ENCODE assay signal across 1 cellular context in the genomic region with DNA sequence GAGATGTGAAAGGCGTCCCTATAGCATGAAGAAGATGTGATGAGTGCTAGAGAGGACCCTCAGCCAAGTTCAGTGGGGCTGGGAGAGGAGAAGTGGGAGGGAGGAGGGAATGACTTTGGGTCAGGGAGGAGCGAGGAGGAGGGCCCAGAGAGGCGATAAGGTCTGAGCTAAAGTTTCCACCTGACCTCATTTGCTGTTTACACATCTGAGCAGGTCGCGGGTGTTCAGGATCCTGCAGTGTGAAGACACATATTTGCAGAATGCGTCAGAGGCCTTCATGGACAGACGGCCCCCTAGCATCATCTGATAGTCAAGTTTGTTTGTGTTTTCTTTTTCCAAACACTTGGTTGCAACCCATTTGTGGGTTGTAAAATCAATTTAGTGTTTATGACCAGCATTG.
A peak's percentile ranks its signal among the peaks of the same experiment; 100 is the strongest.
TF ChIP-seq lines count a peak whose summit lies in the region.

No MANE protein-coding gene starts in this region.

TF ChIP-seq in HepG2, 621 proteins besides CTCF, POLR2A, EP300 and RAD21 (continued from another document):
- TF ChIP-seq, protein P1, sequence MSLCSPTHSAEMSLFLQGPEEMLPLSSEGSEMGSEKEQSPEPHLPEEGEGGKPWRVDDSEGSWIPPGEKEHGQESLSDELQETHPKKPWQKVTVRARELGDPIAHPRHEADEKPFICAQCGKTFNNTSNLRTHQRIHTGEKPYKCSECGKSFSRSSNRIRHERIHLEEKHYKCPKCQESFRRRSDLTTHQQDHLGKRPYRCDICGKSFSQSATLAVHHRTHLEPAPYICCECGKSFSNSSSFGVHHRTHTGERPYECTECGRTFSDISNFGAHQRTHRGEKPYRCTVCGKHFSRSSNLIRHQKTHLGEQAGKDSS (CRISPR knock-in tag; IDR thresholded peaks at IDR 0.05; ENCODE audit: borderline replicate concordance, low read depth), result no peak
- TF ChIP-seq, protein P2, sequence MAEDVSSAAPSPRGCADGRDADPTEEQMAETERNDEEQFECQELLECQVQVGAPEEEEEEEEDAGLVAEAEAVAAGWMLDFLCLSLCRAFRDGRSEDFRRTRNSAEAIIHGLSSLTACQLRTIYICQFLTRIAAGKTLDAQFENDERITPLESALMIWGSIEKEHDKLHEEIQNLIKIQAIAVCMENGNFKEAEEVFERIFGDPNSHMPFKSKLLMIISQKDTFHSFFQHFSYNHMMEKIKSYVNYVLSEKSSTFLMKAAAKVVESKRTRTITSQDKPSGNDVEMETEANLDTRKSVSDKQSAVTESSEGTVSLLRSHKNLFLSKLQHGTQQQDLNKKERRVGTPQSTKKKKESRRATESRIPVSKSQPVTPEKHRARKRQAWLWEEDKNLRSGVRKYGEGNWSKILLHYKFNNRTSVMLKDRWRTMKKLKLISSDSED (CRISPR knock-in tag; IDR thresholded peaks at IDR 0.05), result no peak
- TF ChIP-seq ZSCAN12 (CRISPR knock-in tag; IDR thresholded peaks at IDR 0.05), result no peak
- TF ChIP-seq THAP11 (CRISPR knock-in tag; IDR thresholded peaks at IDR 0.05), result peak; percentile 20; the same call in 1 of the 2 replicates
- TF ChIP-seq KAT8 (CRISPR knock-in tag; IDR thresholded peaks at IDR 0.05), result 0 out of 2 replicates have a peak, but pooled peaks have one; percentile 40
- no peak for TF ChIP-seq MEIS2 (CRISPR knock-in tag; IDR thresholded peaks at IDR 0.05)
- no peak for TF ChIP-seq KLF13 (CRISPR knock-in tag; IDR thresholded peaks at IDR 0.05)
- TF ChIP-seq ZNF772 (CRISPR knock-in tag; IDR thresholded peaks at IDR 0.05), result no peak
- 0 out of 2 replicates have a peak, but pooled peaks have one; percentile 44 for TF ChIP-seq SMAD3 (CRISPR knock-in tag; IDR thresholded peaks at IDR 0.05)
- TF ChIP-seq BRCA1 (CRISPR knock-in tag; IDR thresholded peaks at IDR 0.05), result no peak
- peak; percentile 89 for TF ChIP-seq TEAD3 (CRISPR knock-in tag; optimal IDR thresholded peaks at IDR 0.05; ENCODE audit: borderline replicate concordance)
- TF ChIP-seq JUND (CRISPR knock-in tag; IDR thresholded peaks at IDR 0.05), result peak; percentile 83; the same call in 1 of the 2 replicates
- no peak for TF ChIP-seq MTF1 (CRISPR knock-in tag; IDR thresholded peaks at IDR 0.05)
- TF ChIP-seq, protein P3, sequence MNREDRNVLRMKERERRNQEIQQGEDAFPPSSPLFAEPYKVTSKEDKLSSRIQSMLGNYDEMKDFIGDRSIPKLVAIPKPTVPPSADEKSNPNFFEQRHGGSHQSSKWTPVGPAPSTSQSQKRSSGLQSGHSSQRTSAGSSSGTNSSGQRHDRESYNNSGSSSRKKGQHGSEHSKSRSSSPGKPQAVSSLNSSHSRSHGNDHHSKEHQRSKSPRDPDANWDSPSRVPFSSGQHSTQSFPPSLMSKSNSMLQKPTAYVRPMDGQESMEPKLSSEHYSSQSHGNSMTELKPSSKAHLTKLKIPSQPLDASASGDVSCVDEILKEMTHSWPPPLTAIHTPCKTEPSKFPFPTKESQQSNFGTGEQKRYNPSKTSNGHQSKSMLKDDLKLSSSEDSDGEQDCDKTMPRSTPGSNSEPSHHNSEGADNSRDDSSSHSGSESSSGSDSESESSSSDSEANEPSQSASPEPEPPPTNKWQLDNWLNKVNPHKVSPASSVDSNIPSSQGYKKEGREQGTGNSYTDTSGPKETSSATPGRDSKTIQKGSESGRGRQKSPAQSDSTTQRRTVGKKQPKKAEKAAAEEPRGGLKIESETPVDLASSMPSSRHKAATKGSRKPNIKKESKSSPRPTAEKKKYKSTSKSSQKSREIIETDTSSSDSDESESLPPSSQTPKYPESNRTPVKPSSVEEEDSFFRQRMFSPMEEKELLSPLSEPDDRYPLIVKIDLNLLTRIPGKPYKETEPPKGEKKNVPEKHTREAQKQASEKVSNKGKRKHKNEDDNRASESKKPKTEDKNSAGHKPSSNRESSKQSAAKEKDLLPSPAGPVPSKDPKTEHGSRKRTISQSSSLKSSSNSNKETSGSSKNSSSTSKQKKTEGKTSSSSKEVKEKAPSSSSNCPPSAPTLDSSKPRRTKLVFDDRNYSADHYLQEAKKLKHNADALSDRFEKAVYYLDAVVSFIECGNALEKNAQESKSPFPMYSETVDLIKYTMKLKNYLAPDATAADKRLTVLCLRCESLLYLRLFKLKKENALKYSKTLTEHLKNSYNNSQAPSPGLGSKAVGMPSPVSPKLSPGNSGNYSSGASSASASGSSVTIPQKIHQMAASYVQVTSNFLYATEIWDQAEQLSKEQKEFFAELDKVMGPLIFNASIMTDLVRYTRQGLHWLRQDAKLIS (CRISPR knock-in tag; IDR thresholded peaks at IDR 0.05), result no peak
- TF ChIP-seq ZNF10 (CRISPR knock-in tag; IDR thresholded peaks at IDR 0.05; ENCODE audit: borderline replicate concordance, low read depth), result no peak
- peak; percentile 66 for TF ChIP-seq HDAC1 (CRISPR knock-in tag; IDR thresholded peaks at IDR 0.05)
- no peak for TF ChIP-seq ZNF180 (CRISPR knock-in tag; IDR thresholded peaks at IDR 0.05; ENCODE audit: borderline replicate concordance, low read depth)
- peak; percentile 73 for TF ChIP-seq HOXA3 (CRISPR knock-in tag; IDR thresholded peaks at IDR 0.05)
- peak; percentile 69 for TF ChIP-seq SAP130 (CRISPR knock-in tag; IDR thresholded peaks at IDR 0.05; ENCODE audit: low read depth)
- TF ChIP-seq GABPA (IDR thresholded peaks at IDR 0.05; ENCODE audit: low read depth, low read length), result no peak
- no peak for TF ChIP-seq GABPA (CRISPR knock-in tag; IDR thresholded peaks at IDR 0.05; ENCODE audit: low read depth)
- peak; percentile 59; the same call in 1 of the 2 replicates for TF ChIP-seq YEATS2 (CRISPR knock-in tag; IDR thresholded peaks at IDR 0.05; ENCODE audit: borderline replicate concordance)
- no peak for TF ChIP-seq YEATS4 (CRISPR knock-in tag; IDR thresholded peaks at IDR 0.05; ENCODE audit: borderline replicate concordance)
- TF ChIP-seq MZF1 (CRISPR knock-in tag; IDR thresholded peaks at IDR 0.05; ENCODE audit: borderline replicate concordance), result no peak
- TF ChIP-seq ZNF788 (CRISPR knock-in tag; IDR thresholded peaks at IDR 0.05; ENCODE audit: borderline replicate concordance), result peak; percentile 51; the same call in 1 of the 2 replicates
- no peak for TF ChIP-seq DR1 (CRISPR knock-in tag; IDR thresholded peaks at IDR 0.05)
- TF ChIP-seq, protein P4, sequence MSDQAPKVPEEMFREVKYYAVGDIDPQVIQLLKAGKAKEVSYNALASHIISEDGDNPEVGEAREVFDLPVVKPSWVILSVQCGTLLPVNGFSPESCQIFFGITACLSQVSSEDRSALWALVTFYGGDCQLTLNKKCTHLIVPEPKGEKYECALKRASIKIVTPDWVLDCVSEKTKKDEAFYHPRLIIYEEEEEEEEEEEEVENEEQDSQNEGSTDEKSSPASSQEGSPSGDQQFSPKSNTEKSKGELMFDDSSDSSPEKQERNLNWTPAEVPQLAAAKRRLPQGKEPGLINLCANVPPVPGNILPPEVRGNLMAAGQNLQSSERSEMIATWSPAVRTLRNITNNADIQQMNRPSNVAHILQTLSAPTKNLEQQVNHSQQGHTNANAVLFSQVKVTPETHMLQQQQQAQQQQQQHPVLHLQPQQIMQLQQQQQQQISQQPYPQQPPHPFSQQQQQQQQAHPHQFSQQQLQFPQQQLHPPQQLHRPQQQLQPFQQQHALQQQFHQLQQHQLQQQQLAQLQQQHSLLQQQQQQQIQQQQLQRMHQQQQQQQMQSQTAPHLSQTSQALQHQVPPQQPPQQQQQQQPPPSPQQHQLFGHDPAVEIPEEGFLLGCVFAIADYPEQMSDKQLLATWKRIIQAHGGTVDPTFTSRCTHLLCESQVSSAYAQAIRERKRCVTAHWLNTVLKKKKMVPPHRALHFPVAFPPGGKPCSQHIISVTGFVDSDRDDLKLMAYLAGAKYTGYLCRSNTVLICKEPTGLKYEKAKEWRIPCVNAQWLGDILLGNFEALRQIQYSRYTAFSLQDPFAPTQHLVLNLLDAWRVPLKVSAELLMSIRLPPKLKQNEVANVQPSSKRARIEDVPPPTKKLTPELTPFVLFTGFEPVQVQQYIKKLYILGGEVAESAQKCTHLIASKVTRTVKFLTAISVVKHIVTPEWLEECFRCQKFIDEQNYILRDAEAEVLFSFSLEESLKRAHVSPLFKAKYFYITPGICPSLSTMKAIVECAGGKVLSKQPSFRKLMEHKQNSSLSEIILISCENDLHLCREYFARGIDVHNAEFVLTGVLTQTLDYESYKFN (CRISPR knock-in tag; conservative IDR thresholded peaks at IDR 0.05), result peak; percentile 79
- TF ChIP-seq HMG20A (CRISPR knock-in tag; IDR thresholded peaks at IDR 0.05; ENCODE audit: borderline replicate concordance), result peak; percentile 74; the same call in 1 of the 2 replicates
- TF ChIP-seq PAX8 (CRISPR knock-in tag; IDR thresholded peaks at IDR 0.05; ENCODE audit: borderline replicate concordance), result no peak
- TF ChIP-seq, protein P5, sequence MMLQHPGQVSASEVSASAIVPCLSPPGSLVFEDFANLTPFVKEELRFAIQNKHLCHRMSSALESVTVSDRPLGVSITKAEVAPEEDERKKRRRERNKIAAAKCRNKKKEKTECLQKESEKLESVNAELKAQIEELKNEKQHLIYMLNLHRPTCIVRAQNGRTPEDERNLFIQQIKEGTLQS (CRISPR knock-in tag; IDR thresholded peaks at IDR 0.05), result peak; percentile 91
- TF ChIP-seq, protein P6, sequence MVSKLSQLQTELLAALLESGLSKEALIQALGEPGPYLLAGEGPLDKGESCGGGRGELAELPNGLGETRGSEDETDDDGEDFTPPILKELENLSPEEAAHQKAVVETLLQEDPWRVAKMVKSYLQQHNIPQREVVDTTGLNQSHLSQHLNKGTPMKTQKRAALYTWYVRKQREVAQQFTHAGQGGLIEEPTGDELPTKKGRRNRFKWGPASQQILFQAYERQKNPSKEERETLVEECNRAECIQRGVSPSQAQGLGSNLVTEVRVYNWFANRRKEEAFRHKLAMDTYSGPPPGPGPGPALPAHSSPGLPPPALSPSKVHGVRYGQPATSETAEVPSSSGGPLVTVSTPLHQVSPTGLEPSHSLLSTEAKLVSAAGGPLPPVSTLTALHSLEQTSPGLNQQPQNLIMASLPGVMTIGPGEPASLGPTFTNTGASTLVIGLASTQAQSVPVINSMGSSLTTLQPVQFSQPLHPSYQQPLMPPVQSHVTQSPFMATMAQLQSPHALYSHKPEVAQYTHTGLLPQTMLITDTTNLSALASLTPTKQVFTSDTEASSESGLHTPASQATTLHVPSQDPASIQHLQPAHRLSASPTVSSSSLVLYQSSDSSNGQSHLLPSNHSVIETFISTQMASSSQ (IDR thresholded peaks at IDR 0.05; ENCODE audit: low read depth), result no peak
- TF ChIP-seq, protein P6 (CRISPR knock-in tag; IDR thresholded peaks at IDR 0.05; ENCODE audit: borderline replicate concordance), result peak; percentile 55; the same call in 1 of the 2 replicates
- no peak for TF ChIP-seq ZNF775 (CRISPR knock-in tag; IDR thresholded peaks at IDR 0.05; ENCODE audit: borderline replicate concordance)
